In genomic region chr1:175882192-175882591, GRCh38 we compare ENCODE assay signal across 26 cellular contexts.
"Had no signal": no experiment of that assay in that cellular context is flagged by ENCODE, and none has a peak within 500 bp of the region (broad histone marks: within the 10 kb centered on the region; RNA-seq: fewer than 3 reads in every experiment).

No MANE protein-coding gene starts in this region.

- H2AFZ ChIP-seq: parathyroid adenoma had no signal

- H3K4me3 ChIP-seq: coronary artery, esophagus squamous epithelium, lower lobe of right lung, mucosa of descending colon, right lobe of liver, smooth muscle cell, stomach, thyroid gland had no signal

- H3K79me2 ChIP-seq: parathyroid adenoma had no signal

- H3K4me1 Mint-ChIP-seq: central memory CD8-positive, alpha-beta T cell; immature natural killer cell; naive B cell; stimulated activated effector memory CD8-positive, alpha-beta T cell treated with anti-CD3 and anti-CD28 coated beads, Interleukin-12 subunit alpha, Interleukin-12 subunit beta, amount 100 ng/mL, for 72 hours had no signal

- H3K27ac Mint-ChIP-seq: effector memory CD8-positive, alpha-beta T cell; immature natural killer cell; natural killer cell treated with Interleukin-12 subunit alpha and Interleukin-12 subunit beta and Interleukin-15 and Interleukin-18, amount 100 ng/mL, for 72 hours; progenitor cell of endocrine pancreas; stimulated activated effector memory CD8-positive, alpha-beta T cell treated with anti-CD3 and anti-CD28 coated beads, Interleukin-12 subunit alpha, Interleukin-12 subunit beta, amount 100 ng/mL, for 72 hours; type B pancreatic cell had no signal

- H3K36me3 ChIP-seq: esophagus squamous epithelium, lower lobe of right lung, neutrophil, right lobe of liver, stomach, thyroid gland had no signal

- H3K9me3 ChIP-seq: esophagus squamous epithelium, lower lobe of right lung, mucosa of descending colon, neutrophil, right lobe of liver, stomach, thyroid gland had no signal

- ATAC-seq: effector memory CD8-positive, alpha-beta T cell; left ventricle myocardium superior; lower lobe of right lung; natural killer cell treated with Interleukin-12 subunit alpha and Interleukin-12 subunit beta and Interleukin-15 and Interleukin-18, amount 100 ng/mL, for 72 hours; right lobe of liver; stimulated activated effector memory CD8-positive, alpha-beta T cell treated with anti-CD3 and anti-CD28 coated beads, Interleukin-12 subunit alpha, Interleukin-12 subunit beta, amount 100 ng/mL, for 72 hours had no signal

- H3K27ac ChIP-seq: coronary artery, esophagus squamous epithelium, lower lobe of right lung, neutrophil, parathyroid adenoma, right lobe of liver, stomach, thyroid gland had no signal

- DNase-seq: dermis blood vessel endothelial cell; effector memory CD8-positive, alpha-beta T cell; erythroblast; esophagus squamous epithelium; hypothalamus; immature natural killer cell; left ventricle myocardium superior; lower lobe of right lung; mucosa of descending colon; naive B cell; right lobe of liver; stimulated activated CD4-positive, alpha-beta T cell treated with anti-CD3 and anti-CD28 coated beads, Interleukin-2, amount 100 ng/mL, for 24 hours; stimulated activated CD4-positive, alpha-beta T cell treated with anti-CD3 and anti-CD28 coated beads, Interleukin-4, amount 100 ng/mL, for 24 hours; stimulated activated naive CD4-positive, alpha-beta T cell treated with Interleukin-2 at 50 U/mL for 16 hours; stomach; thyroid gland had no signal

- H3K36me3 Mint-ChIP-seq: immature natural killer cell; mesothelial cell of epicardium; naive B cell; natural killer cell treated with Interleukin-12 subunit alpha and Interleukin-12 subunit beta and Interleukin-15 and Interleukin-18, amount 100 ng/mL, for 72 hours; stimulated activated effector memory CD8-positive, alpha-beta T cell treated with anti-CD3 and anti-CD28 coated beads, Interleukin-12 subunit alpha, Interleukin-12 subunit beta, amount 100 ng/mL, for 72 hours; type B pancreatic cell had no signal

- H3K4me1 ChIP-seq: esophagus squamous epithelium, lower lobe of right lung, parathyroid adenoma, right lobe of liver, thyroid gland had no signal

- H3K9ac ChIP-seq: parathyroid adenoma had no signal

- H3K4me2 ChIP-seq: smooth muscle cell had no signal

- H3K9me3 Mint-ChIP-seq: central memory CD8-positive, alpha-beta T cell; effector memory CD8-positive, alpha-beta T cell; mesothelial cell of epicardium; natural killer cell treated with Interleukin-12 subunit alpha and Interleukin-12 subunit beta and Interleukin-15 and Interleukin-18, amount 100 ng/mL, for 72 hours; stimulated activated effector memory CD8-positive, alpha-beta T cell treated with anti-CD3 and anti-CD28 coated beads, Interleukin-12 subunit alpha, Interleukin-12 subunit beta, amount 100 ng/mL, for 72 hours; type B pancreatic cell had no signal

- H3K27me3 ChIP-seq: esophagus squamous epithelium, neutrophil, right lobe of liver, stomach, thyroid gland had no signal

- H3K4me3 Mint-ChIP-seq: central memory CD8-positive, alpha-beta T cell; effector memory CD8-positive, alpha-beta T cell; immature natural killer cell; mesothelial cell of epicardium; naive B cell; natural killer cell treated with Interleukin-12 subunit alpha and Interleukin-12 subunit beta and Interleukin-15 and Interleukin-18, amount 100 ng/mL, for 72 hours; stimulated activated effector memory CD8-positive, alpha-beta T cell treated with anti-CD3 and anti-CD28 coated beads, Interleukin-12 subunit alpha, Interleukin-12 subunit beta, amount 100 ng/mL, for 72 hours; type B pancreatic cell had no signal
